27 cellular contexts compared by ENCODE assay signal in genomic region chr2:159863761-159864160, GRCh38. TPM values are rescaled to one million over a fixed set of nuclear protein-coding genes. Genes with fewer than 3 reads are reported as not detected.
"Had no signal": no experiment of that assay in that cellular context is flagged by ENCODE, and none has a peak within 500 bp of the region (broad histone marks: within the 10 kb centered on the region; RNA-seq: fewer than 3 reads in every experiment).

No MANE protein-coding gene starts in this region.

- H3K9me3 ChIP-seq: left lung, lower lobe of right lung, ovary, right atrium auricular region, right lobe of liver, stomach, testis, thyroid gland, transverse colon, upper lobe of right lung had no signal

- H3K4me2 ChIP-seq: neural progenitor cell, smooth muscle cell had no signal

- ATAC-seq: left colon; left lung; lower lobe of right lung; natural killer cell; right lobe of liver; stimulated activated memory B cell treated with anti-CD40 and anti-IgM and Interleukin-4, amounts not matched to agents 10 μg/mL and 1 μg/mL and 100 μg/mL, for 72 hours; stimulated activated naive CD8-positive, alpha-beta T cell treated with anti-CD3 and anti-CD28 coated beads, Interleukin-15, Interleukin-2, amounts not matched to agents 100 U/mL and 50 U/mL, for 24 hours; upper lobe of right lung had no signal

- DNase-seq: hypothalamus; immature natural killer cell; kidney; left colon; left lung; lower lobe of right lung; mammary epithelial cell; mesendoderm; naive B cell; natural killer cell; nephron progenitor cell; ovary; right lobe of liver; stimulated activated CD4-positive, alpha-beta T cell treated with anti-CD3 and anti-CD28 coated beads, Interleukin-1b, Interleukin-23, amount 100 ng/mL, for 48 hours; stimulated activated CD4-positive, alpha-beta T cell treated with anti-CD3 and anti-CD28 coated beads, Interleukin-2, amount 100 ng/mL, for 48 hours; stimulated activated CD4-positive, alpha-beta T cell treated with anti-CD3 and anti-CD28 coated beads, Interleukin-4, amount 100 ng/mL, for 4 hours; stimulated activated CD8-positive, alpha-beta memory T cell treated with anti-CD3 and anti-CD28 coated beads, Interleukin-4, amount 100 ng/mL, for 48 hours; stimulated activated naive CD8-positive, alpha-beta T cell treated with anti-CD3 and anti-CD28 coated beads, Interleukin-15, Interleukin-2, amounts not matched to agents 100 U/mL and 50 U/mL, for 24 hours; stomach; testis; thyroid gland; transverse colon; upper lobe of right lung had no signal

- H3K27ac ChIP-seq: left lung, lower lobe of right lung, neural progenitor cell, ovary, right atrium auricular region, right lobe of liver, stomach, testis, thyroid gland, transverse colon, upper lobe of right lung had no signal

- H3K9ac ChIP-seq: neural progenitor cell had no signal

- H3K4me3 ChIP-seq: left lung, lower lobe of right lung, neural progenitor cell, ovary, right atrium auricular region, right lobe of liver, smooth muscle cell, stomach, testis, thyroid gland, transverse colon, upper lobe of right lung had no signal

- H3K27me3 ChIP-seq: left lung, neural progenitor cell, ovary, right atrium auricular region, right lobe of liver, stomach, testis, thyroid gland, transverse colon, upper lobe of right lung had no signal

- H2AFZ ChIP-seq: neural progenitor cell had no signal

- H3K4me1 ChIP-seq: lower lobe of right lung, right atrium auricular region, right lobe of liver, testis, thyroid gland, transverse colon, upper lobe of right lung had no signal

- H3K36me3 ChIP-seq: lower lobe of right lung, neural progenitor cell, ovary, right atrium auricular region, right lobe of liver, stomach, thyroid gland, upper lobe of right lung had no signal

RNA-seq across cellular contexts. Expression of gene LY75, which starts 40.8 kb away (rescaled TPM):
- total RNA-seq: smooth muscle cell had no signal
